ENCODE assay signal across 1 cellular context in the genomic region with DNA sequence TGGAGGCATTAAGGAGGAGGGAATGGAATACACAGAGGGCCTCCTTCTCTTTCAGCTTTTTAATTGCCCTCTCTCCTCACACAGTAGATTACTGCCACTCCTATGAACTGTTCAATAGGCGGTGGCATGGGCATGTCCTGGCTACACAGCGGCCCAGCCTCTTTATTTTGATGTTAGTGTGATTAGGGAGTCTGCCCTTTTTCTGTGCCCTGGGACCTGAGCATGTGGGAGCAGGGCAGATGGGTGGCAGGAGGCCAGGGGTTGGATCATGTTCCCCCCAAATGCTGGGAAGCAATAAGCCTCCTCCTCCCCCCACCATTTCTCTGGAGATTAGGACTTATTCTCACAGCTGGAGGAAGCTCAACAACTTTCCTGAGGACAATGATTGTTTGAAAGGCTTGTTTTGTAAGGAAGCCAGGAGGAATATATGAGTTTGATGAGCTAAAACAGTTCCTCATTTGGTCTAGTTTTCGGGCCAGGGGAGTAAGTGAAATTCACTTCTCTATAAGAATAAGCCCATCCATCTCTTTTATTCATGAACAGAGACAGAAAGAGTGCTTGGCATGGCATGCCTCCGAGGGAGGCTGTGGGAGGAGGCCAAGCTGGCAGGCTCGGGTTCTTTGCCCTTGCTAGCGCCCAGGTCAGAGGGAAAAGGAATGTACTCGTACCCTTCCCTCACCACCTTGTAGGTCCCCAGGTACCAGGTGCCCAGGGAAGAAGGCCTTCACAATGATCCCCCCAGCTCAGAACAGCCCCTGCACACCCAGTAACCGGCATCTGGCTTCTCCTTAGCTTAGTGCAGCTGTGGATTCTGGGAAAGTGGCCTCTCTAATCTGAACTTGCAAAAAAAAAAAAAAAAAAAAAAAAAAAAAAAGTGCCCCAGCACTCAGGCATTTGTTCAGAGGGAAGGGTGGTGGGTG.
TF ChIP-seq lines count a peak whose summit lies in the region.

No MANE protein-coding gene starts in this region.

TF ChIP-seq in endothelial cell of umbilical vein, 7 proteins besides CTCF, POLR2A, EP300 and RAD21:
- no peak for TF ChIP-seq FOS (IDR thresholded peaks at IDR 0.05; ENCODE audit: borderline replicate concordance, insufficient read depth, low read length)
- TF ChIP-seq JUN (IDR thresholded peaks at IDR 0.05; ENCODE audit: borderline replicate concordance, insufficient read depth, insufficient read length, low read depth), result no peak
- no peak for TF ChIP-seq POLR2AphosphoS5 (IDR thresholded peaks at IDR 0.05; ENCODE audit: insufficient read depth, low read depth, low read length)
- no peak for TF ChIP-seq EZH2 (IDR thresholded peaks at IDR 0.05; ENCODE audit: borderline replicate concordance, low read depth, low read length, severe bottlenecking)
- TF ChIP-seq GATA2 (IDR thresholded peaks at IDR 0.05; ENCODE audit: insufficient read depth, insufficient read length, low read depth, low read length), result no peak
- no peak for TF ChIP-seq MYC (IDR thresholded peaks at IDR 0.05; ENCODE audit: low read depth, low read length)
- no peak for TF ChIP-seq MAX (IDR thresholded peaks at IDR 0.05; ENCODE audit: insufficient read depth, insufficient read length)
